Comparison of ENCODE assay signal across 8 cellular contexts in the genomic region with DNA sequence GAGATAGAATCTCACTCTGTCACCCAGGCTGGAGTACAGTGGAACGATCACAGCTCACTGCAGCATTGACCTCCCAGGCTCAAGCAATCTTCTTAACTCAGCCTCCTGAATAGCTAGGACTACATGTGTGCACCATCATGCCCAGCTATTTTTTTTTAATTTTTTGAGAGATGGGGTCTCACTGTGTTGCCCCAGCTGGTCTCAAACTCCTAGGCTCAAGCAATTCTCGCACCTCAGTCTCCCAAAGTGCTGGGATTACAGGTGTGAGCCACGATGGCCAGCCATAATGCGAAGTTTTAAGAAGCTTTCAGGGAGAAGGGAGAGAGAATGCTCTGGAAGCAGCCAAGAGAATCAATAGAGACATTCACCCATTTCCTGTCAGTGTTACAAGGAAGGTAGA.
"Had no signal": no experiment of that assay in that cellular context is flagged by ENCODE, and none has a peak within 500 bp of the region (broad histone marks: within the 10 kb centered on the region; RNA-seq: fewer than 3 reads in every experiment).

No MANE protein-coding gene starts in this region.

- DNase-seq: H7, KBM-7 had no signal

- H3K27ac ChIP-seq: HL-60 had no signal

- H3K9me3 ChIP-seq: HAP-1 had no signal

- H3K27ac Mint-ChIP-seq: GM23338, IgD-negative memory B cell had no signal

- H3K4me3 Mint-ChIP-seq: GM23338, IgD-negative memory B cell had no signal

- H3K36me3 ChIP-seq: HAP-1 had no signal

- H3K27me3 Mint-ChIP-seq: IgD-negative memory B cell had no signal

- H3K9me3 Mint-ChIP-seq: GM23338, IgD-negative memory B cell had no signal

- ATAC-seq: HCT116, HepG2 had no signal

- H3K4me3 ChIP-seq: GM23338, HAP-1 had no signal
